ENCODE assay signal across 2 cellular contexts in the genomic region with DNA sequence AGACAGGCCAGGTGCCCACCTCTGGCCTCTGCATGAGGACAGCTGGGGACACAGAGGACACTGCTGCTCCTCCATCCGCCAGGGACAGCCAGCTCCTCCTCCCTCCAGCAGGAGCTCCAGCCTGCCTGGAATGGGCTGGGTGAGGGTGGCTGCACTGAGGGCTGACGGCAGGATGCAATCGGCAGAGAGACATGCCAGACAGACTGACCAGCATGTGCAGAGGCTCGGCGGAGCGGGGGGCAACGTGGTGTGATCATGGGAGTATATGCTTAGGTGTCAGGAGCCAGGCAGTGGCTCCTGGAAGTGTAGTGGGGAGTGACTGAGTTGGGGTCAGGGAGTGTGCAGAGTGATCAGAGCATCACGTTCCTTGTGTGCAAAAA.
TF ChIP-seq lines count a peak whose summit lies in the region.

No MANE protein-coding gene starts in this region.

TF ChIP-seq in SK-N-SH, 30 proteins besides CTCF, POLR2A, EP300 and RAD21 (continued from another document):
- TF ChIP-seq, protein P1, sequence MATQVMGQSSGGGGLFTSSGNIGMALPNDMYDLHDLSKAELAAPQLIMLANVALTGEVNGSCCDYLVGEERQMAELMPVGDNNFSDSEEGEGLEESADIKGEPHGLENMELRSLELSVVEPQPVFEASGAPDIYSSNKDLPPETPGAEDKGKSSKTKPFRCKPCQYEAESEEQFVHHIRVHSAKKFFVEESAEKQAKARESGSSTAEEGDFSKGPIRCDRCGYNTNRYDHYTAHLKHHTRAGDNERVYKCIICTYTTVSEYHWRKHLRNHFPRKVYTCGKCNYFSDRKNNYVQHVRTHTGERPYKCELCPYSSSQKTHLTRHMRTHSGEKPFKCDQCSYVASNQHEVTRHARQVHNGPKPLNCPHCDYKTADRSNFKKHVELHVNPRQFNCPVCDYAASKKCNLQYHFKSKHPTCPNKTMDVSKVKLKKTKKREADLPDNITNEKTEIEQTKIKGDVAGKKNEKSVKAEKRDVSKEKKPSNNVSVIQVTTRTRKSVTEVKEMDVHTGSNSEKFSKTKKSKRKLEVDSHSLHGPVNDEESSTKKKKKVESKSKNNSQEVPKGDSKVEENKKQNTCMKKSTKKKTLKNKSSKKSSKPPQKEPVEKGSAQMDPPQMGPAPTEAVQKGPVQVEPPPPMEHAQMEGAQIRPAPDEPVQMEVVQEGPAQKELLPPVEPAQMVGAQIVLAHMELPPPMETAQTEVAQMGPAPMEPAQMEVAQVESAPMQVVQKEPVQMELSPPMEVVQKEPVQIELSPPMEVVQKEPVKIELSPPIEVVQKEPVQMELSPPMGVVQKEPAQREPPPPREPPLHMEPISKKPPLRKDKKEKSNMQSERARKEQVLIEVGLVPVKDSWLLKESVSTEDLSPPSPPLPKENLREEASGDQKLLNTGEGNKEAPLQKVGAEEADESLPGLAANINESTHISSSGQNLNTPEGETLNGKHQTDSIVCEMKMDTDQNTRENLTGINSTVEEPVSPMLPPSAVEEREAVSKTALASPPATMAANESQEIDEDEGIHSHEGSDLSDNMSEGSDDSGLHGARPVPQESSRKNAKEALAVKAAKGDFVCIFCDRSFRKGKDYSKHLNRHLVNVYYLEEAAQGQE (IDR thresholded peaks at IDR 0.05; ENCODE audit: low read depth, low read length) = no peak
- no peak for TF ChIP-seq NFIC (IDR thresholded peaks at IDR 0.05; ENCODE audit: borderline replicate concordance)
- TF ChIP-seq MEF2A (IDR thresholded peaks at IDR 0.05; ENCODE audit: borderline replicate concordance, low read depth) = no peak
- TF ChIP-seq, protein P2, sequence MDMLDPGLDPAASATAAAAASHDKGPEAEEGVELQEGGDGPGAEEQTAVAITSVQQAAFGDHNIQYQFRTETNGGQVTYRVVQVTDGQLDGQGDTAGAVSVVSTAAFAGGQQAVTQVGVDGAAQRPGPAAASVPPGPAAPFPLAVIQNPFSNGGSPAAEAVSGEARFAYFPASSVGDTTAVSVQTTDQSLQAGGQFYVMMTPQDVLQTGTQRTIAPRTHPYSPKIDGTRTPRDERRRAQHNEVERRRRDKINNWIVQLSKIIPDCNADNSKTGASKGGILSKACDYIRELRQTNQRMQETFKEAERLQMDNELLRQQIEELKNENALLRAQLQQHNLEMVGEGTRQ (IDR thresholded peaks at IDR 0.05; ENCODE audit: borderline replicate concordance, low read depth, low read length) = no peak
- no peak for TF ChIP-seq FOXJ3 (CRISPR knock-in tag; IDR thresholded peaks at IDR 0.05)
- TF ChIP-seq TCF12 (IDR thresholded peaks at IDR 0.05) = no peak
- no peak for TF ChIP-seq SMC3 (IDR thresholded peaks at IDR 0.05; ENCODE audit: low read depth, low read length)
- TF ChIP-seq RXRA (IDR thresholded peaks at IDR 0.05; ENCODE audit: borderline replicate concordance, low read depth) = no peak
- no peak for TF ChIP-seq ELF1 (IDR thresholded peaks at IDR 0.05)
- no peak for TF ChIP-seq SIN3A (IDR thresholded peaks at IDR 0.05; ENCODE audit: borderline replicate concordance, low read depth, low read length)
- no peak for TF ChIP-seq YY1 (IDR thresholded peaks at IDR 0.05; ENCODE audit: low read depth)

TF ChIP-seq in SK-N-SH treated with all-trans-retinoic acid at 6 μM for 48 hours, 23 proteins besides CTCF, POLR2A, EP300 and RAD21 (continued from another document):
- TF ChIP-seq, protein P3, sequence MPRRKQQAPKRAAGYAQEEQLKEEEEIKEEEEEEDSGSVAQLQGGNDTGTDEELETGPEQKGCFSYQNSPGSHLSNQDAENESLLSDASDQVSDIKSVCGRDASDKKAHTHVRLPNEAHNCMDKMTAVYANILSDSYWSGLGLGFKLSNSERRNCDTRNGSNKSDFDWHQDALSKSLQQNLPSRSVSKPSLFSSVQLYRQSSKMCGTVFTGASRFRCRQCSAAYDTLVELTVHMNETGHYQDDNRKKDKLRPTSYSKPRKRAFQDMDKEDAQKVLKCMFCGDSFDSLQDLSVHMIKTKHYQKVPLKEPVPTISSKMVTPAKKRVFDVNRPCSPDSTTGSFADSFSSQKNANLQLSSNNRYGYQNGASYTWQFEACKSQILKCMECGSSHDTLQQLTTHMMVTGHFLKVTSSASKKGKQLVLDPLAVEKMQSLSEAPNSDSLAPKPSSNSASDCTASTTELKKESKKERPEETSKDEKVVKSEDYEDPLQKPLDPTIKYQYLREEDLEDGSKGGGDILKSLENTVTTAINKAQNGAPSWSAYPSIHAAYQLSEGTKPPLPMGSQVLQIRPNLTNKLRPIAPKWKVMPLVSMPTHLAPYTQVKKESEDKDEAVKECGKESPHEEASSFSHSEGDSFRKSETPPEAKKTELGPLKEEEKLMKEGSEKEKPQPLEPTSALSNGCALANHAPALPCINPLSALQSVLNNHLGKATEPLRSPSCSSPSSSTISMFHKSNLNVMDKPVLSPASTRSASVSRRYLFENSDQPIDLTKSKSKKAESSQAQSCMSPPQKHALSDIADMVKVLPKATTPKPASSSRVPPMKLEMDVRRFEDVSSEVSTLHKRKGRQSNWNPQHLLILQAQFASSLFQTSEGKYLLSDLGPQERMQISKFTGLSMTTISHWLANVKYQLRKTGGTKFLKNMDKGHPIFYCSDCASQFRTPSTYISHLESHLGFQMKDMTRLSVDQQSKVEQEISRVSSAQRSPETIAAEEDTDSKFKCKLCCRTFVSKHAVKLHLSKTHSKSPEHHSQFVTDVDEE (CRISPR knock-in tag; IDR thresholded peaks at IDR 0.05) = no peak
- TF ChIP-seq OSR1 (CRISPR knock-in tag; IDR thresholded peaks at IDR 0.05) = no peak
- no peak for TF ChIP-seq GLIS3 (CRISPR knock-in tag; IDR thresholded peaks at IDR 0.05)
- no peak for TF ChIP-seq ISL1 (CRISPR knock-in tag; IDR thresholded peaks at IDR 0.05)
- no peak for TF ChIP-seq PPARA (CRISPR knock-in tag; IDR thresholded peaks at IDR 0.05; ENCODE audit: borderline replicate concordance)
- TF ChIP-seq, protein P4, sequence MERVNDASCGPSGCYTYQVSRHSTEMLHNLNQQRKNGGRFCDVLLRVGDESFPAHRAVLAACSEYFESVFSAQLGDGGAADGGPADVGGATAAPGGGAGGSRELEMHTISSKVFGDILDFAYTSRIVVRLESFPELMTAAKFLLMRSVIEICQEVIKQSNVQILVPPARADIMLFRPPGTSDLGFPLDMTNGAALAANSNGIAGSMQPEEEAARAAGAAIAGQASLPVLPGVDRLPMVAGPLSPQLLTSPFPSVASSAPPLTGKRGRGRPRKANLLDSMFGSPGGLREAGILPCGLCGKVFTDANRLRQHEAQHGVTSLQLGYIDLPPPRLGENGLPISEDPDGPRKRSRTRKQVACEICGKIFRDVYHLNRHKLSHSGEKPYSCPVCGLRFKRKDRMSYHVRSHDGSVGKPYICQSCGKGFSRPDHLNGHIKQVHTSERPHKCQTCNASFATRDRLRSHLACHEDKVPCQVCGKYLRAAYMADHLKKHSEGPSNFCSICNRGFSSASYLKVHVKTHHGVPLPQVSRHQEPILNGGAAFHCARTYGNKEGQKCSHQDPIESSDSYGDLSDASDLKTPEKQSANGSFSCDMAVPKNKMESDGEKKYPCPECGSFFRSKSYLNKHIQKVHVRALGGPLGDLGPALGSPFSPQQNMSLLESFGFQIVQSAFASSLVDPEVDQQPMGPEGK (CRISPR knock-in tag; IDR thresholded peaks at IDR 0.05; ENCODE audit: borderline replicate concordance) = no peak
- TF ChIP-seq, protein P5, sequence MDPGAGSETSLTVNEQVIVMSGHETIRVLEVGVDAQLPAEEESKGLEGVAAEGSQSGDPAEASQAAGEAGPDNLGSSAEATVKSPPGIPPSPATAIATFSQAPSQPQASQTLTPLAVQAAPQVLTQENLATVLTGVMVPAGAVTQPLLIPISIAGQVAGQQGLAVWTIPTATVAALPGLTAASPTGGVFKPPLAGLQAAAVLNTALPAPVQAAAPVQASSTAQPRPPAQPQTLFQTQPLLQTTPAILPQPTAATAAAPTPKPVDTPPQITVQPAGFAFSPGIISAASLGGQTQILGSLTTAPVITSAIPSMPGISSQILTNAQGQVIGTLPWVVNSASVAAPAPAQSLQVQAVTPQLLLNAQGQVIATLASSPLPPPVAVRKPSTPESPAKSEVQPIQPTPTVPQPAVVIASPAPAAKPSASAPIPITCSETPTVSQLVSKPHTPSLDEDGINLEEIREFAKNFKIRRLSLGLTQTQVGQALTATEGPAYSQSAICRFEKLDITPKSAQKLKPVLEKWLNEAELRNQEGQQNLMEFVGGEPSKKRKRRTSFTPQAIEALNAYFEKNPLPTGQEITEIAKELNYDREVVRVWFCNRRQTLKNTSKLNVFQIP (CRISPR knock-in tag; IDR thresholded peaks at IDR 0.05; ENCODE audit: borderline replicate concordance, low read depth) = no peak
- TF ChIP-seq BACH2 (CRISPR knock-in tag; IDR thresholded peaks at IDR 0.05; ENCODE audit: borderline replicate concordance) = no peak
TF ChIP-seq in SK-N-SH treated with all-trans-retinoic acid at 6 μM for 48 hours: peak in this region for 0.
